In genomic region chr7:145175366-145175765, GRCh38 we compare ENCODE assay signal across 35 cellular contexts.
"Had no signal": no experiment of that assay in that cellular context is flagged by ENCODE, and none has a peak within 500 bp of the region (broad histone marks: within the 10 kb centered on the region; RNA-seq: fewer than 3 reads in every experiment).

No MANE protein-coding gene starts in this region.

- H3K4me3 ChIP-seq: adrenal gland, body of pancreas, breast epithelium, cardiac muscle cell had no signal

- H3K27me3 Mint-ChIP-seq: activated B cell treated with CpG ODN at 0.5 μM for 24 hours; activated CD4-positive, alpha-beta memory T cell treated with anti-CD3 and anti-CD28 coated beads, Interleukin-2, amount 10 ng/mL, durations not matched to agents 7 days and 5 days; activated CD4-positive, alpha-beta T cell treated with anti-CD3 and anti-CD28 coated beads for 36 hours; activated CD8-positive, alpha-beta memory T cell treated with anti-CD3 and anti-CD28 coated beads, Interleukin-2, amount 10 ng/mL, durations not matched to agents 7 days and 5 days; activated naive CD8-positive, alpha-beta T cell treated with anti-CD3 and anti-CD28 coated beads for 36 hours; activated T-cell treated with anti-CD3 and anti-CD28 coated beads, Interleukin-2, amount 50 U/mL, for 24 hours; central memory CD8-positive, alpha-beta T cell had no signal

- H3K9me3 Mint-ChIP-seq: activated B cell treated with CpG ODN at 0.5 μM for 24 hours; activated CD4-positive, alpha-beta memory T cell treated with anti-CD3 and anti-CD28 coated beads, Interleukin-2, amount 10 ng/mL, durations not matched to agents 7 days and 5 days; activated CD4-positive, alpha-beta T cell treated with anti-CD3 and anti-CD28 coated beads, Interleukin-2, amount 10 ng/mL, durations not matched to agents 7 days and 5 days; activated naive CD4-positive, alpha-beta T cell treated with anti-CD3 and anti-CD28 coated beads for 36 hours; activated naive CD4-positive, alpha-beta T cell treated with anti-CD3 and anti-CD28 coated beads, Interleukin-2, amount 50 U/mL, for 72 hours; activated naive CD8-positive, alpha-beta T cell treated with anti-CD3 and anti-CD28 coated beads for 36 hours; activated T-cell treated with anti-CD3 and anti-CD28 coated beads, Interleukin-2, amount 50 U/mL, for 24 hours had no signal

- DNase-seq: activated B cell treated with CpG ODN at 0.5 μM for 24 hours; activated CD4-positive, alpha-beta memory T cell treated with anti-CD3 and anti-CD28 coated beads, Interleukin-2, amount 10 ng/mL, durations not matched to agents 7 days and 5 days; activated CD4-positive, alpha-beta T cell treated with anti-CD3 and anti-CD28 coated beads for 1 hour; activated CD4-positive, alpha-beta T cell treated with anti-CD3 and anti-CD28 coated beads for 36 hours; activated CD4-positive, alpha-beta T cell treated with anti-CD3 and anti-CD28 coated beads for 48 hours; activated CD4-positive, alpha-beta T cell treated with anti-CD3 and anti-CD28 coated beads, Interleukin-2, amount 10 ng/mL, durations not matched to agents 7 days and 5 days; activated CD4-positive, alpha-beta T cell treated with anti-CD3 and anti-CD28 coated beads, Interleukin-2, amount 50 U/mL, for 48 hours; activated CD8-positive, alpha-beta memory T cell treated with anti-CD3 and anti-CD28 coated beads for 24 hours; activated CD8-positive, alpha-beta memory T cell treated with anti-CD3 and anti-CD28 coated beads, Interleukin-2, amount 10 ng/mL, durations not matched to agents 7 days and 5 days; activated CD8-positive, alpha-beta memory T cell treated with anti-CD3 and anti-CD28 coated beads, Interleukin-2, amount 50 U/mL, for 48 hours; activated CD8-positive, alpha-beta T cell treated with anti-CD3 and anti-CD28 coated beads, Interleukin-2, amount 10 ng/mL, durations not matched to agents 7 days and 5 days; activated effector memory CD4-positive, alpha-beta T cell treated with anti-CD3 and anti-CD28 coated beads, Interleukin-2, amount 50 U/mL, for 16 hours; activated gamma-delta T cell treated with Interleukin-2 at 50 U/mL for 16 hours; activated naive CD4-positive, alpha-beta T cell; activated naive CD4-positive, alpha-beta T cell treated with anti-CD3 and anti-CD28 coated beads for 36 hours; activated naive CD4-positive, alpha-beta T cell treated with anti-CD3 and anti-CD28 coated beads, Interleukin-2, amount 50 U/mL, for 16 hours; activated naive CD8-positive, alpha-beta T cell treated with anti-CD3 and anti-CD28 coated beads for 36 hours; activated T-cell treated with anti-CD3 and anti-CD28 coated beads, Interleukin-2, amount 50 U/mL, for 24 hours; activated T-cell treated with anti-CD3 and anti-CD28 coated beads, Interleukin-2, amount 50 U/mL, for 48 hours; adrenal gland; amniotic stem cell; aorta; body of pancreas; brain microvascular endothelial cell; caudate nucleus; cerebellar nuclear complex; T-cell; T-helper 17 cell had no signal

- H3K4me1 Mint-ChIP-seq: activated B cell treated with CpG ODN at 0.5 μM for 24 hours; activated CD4-positive, alpha-beta memory T cell treated with anti-CD3 and anti-CD28 coated beads, Interleukin-2, amount 10 ng/mL, durations not matched to agents 7 days and 5 days; activated CD4-positive, alpha-beta T cell treated with anti-CD3 and anti-CD28 coated beads for 36 hours; activated CD4-positive, alpha-beta T cell treated with anti-CD3 and anti-CD28 coated beads, Interleukin-2, amount 10 ng/mL, durations not matched to agents 7 days and 5 days; activated CD8-positive, alpha-beta memory T cell treated with anti-CD3 and anti-CD28 coated beads, Interleukin-2, amount 10 ng/mL, durations not matched to agents 7 days and 5 days; activated naive CD8-positive, alpha-beta T cell treated with anti-CD3 and anti-CD28 coated beads for 36 hours; central memory CD8-positive, alpha-beta T cell; T-cell; T-helper 17 cell had no signal

- H3K27me3 ChIP-seq: body of pancreas, brain microvascular endothelial cell, breast epithelium, cardiac muscle cell had no signal

- H3K9me3 ChIP-seq: adrenal gland, body of pancreas, breast epithelium had no signal

- H3K4me1 ChIP-seq: adrenal gland, body of pancreas, breast epithelium had no signal

- H3K27ac Mint-ChIP-seq: activated B cell treated with CpG ODN at 0.5 μM for 24 hours; activated CD4-positive, alpha-beta memory T cell treated with anti-CD3 and anti-CD28 coated beads, Interleukin-2, amount 10 ng/mL, durations not matched to agents 7 days and 5 days; activated CD4-positive, alpha-beta T cell treated with anti-CD3 and anti-CD28 coated beads for 36 hours; activated CD4-positive, alpha-beta T cell treated with anti-CD3 and anti-CD28 coated beads, Interleukin-2, amount 10 ng/mL, durations not matched to agents 7 days and 5 days; activated CD8-positive, alpha-beta memory T cell treated with anti-CD3 and anti-CD28 coated beads, Interleukin-2, amount 10 ng/mL, durations not matched to agents 7 days and 5 days; activated CD8-positive, alpha-beta T cell treated with anti-CD3 and anti-CD28 coated beads, Interleukin-2, amount 10 ng/mL, durations not matched to agents 7 days and 5 days; activated naive CD4-positive, alpha-beta T cell treated with anti-CD3 and anti-CD28 coated beads for 36 hours; activated naive CD4-positive, alpha-beta T cell treated with anti-CD3 and anti-CD28 coated beads, Interleukin-2, amount 50 U/mL, for 72 hours; activated naive CD8-positive, alpha-beta T cell treated with anti-CD3 and anti-CD28 coated beads for 36 hours; activated T-cell treated with anti-CD3 and anti-CD28 coated beads, Interleukin-2, amount 50 U/mL, for 24 hours; T-cell; T-helper 17 cell had no signal

- H3K27ac ChIP-seq: adrenal gland, body of pancreas, brain microvascular endothelial cell, breast epithelium, cardiac muscle cell, VCaP had no signal

- H3K4me3 Mint-ChIP-seq: activated B cell treated with CpG ODN at 0.5 μM for 24 hours; activated CD4-positive, alpha-beta memory T cell treated with anti-CD3 and anti-CD28 coated beads, Interleukin-2, amount 10 ng/mL, durations not matched to agents 7 days and 5 days; activated CD4-positive, alpha-beta T cell treated with anti-CD3 and anti-CD28 coated beads for 36 hours; activated CD4-positive, alpha-beta T cell treated with anti-CD3 and anti-CD28 coated beads, Interleukin-2, amount 10 ng/mL, durations not matched to agents 7 days and 5 days; activated CD8-positive, alpha-beta memory T cell treated with anti-CD3 and anti-CD28 coated beads, Interleukin-2, amount 10 ng/mL, durations not matched to agents 7 days and 5 days; activated CD8-positive, alpha-beta T cell treated with anti-CD3 and anti-CD28 coated beads, Interleukin-2, amount 10 ng/mL, durations not matched to agents 7 days and 5 days; activated naive CD4-positive, alpha-beta T cell treated with anti-CD3 and anti-CD28 coated beads for 36 hours; activated naive CD8-positive, alpha-beta T cell treated with anti-CD3 and anti-CD28 coated beads for 36 hours; activated T-cell treated with anti-CD3 and anti-CD28 coated beads, Interleukin-2, amount 50 U/mL, for 24 hours; central memory CD8-positive, alpha-beta T cell; T-cell; T-helper 17 cell had no signal

- FAIRE-seq: astrocyte, TTC549 had no signal

- H3K36me3 ChIP-seq: adrenal gland, brain microvascular endothelial cell, breast epithelium, cardiac muscle cell had no signal

- H3K36me3 Mint-ChIP-seq: activated CD8-positive, alpha-beta memory T cell treated with anti-CD3 and anti-CD28 coated beads, Interleukin-2, amount 10 ng/mL, durations not matched to agents 7 days and 5 days; activated naive CD4-positive, alpha-beta T cell treated with anti-CD3 and anti-CD28 coated beads, Interleukin-2, amount 50 U/mL, for 72 hours; activated naive CD8-positive, alpha-beta T cell treated with anti-CD3 and anti-CD28 coated beads for 36 hours; T-cell had no signal
